ENCODE assay signal across 7 cellular contexts in the genomic region with DNA sequence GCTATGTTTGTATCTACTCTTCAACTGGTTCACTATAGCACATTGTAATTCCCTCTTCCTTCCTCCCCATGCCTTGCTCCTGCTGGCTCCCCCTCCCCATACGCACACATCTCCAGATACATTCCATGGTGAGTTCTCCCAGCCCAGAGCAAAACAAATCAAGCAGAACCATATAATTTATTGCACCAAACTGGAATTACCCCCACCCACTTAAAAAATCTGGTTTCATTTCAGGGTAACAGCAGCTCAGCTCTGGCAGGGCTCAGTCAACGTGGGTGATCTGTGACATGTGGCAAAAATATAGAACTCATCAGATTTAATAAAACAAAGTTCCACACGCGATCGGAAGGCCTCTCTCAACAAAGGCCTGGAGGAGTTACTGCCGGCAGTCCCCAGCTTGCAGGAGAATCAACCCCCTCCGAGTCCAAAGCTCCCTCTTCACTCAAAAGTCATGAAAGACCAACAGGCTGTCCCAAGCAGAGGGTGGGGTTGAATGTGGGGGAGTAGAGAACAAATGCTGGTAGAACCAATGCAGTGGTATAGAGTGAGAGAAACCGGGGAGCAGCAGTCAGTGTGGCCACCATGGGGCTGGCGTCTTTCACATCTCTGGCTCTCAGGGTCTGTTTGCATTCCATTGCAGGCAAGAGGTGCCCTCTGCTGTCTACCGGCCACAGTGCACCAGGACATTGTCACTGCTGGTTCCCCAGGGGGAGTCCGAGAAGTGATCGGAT.
DNase-seq lines count a peak whose midpoint lies in the region; ATAC-seq, FAIRE-seq and TF ChIP-seq lines count a peak whose summit lies in the region.

No MANE protein-coding gene starts in this region.

- WGBS in body of pancreas, 2 donors = 26 to 32% methylated on average over 9 to 12 of the region's 12 CpGs
- WGBS in sigmoid colon, 2 donors = 26 to 27% methylated on average over 12 of the region's 12 CpGs

- no peak for FAIRE-seq in kidney (lab: Jason Lieb, UNC)

- TF ChIP-seq EP300 in sigmoid colon (IDR thresholded peaks at IDR 0.05) = no peak

- peak in 5 of 7 experiments; percentile 7 to 36 (median 14) for TF ChIP-seq CTCF in body of pancreas (IDR thresholded peaks at IDR 0.05)
- TF ChIP-seq CTCF in kidney (IDR thresholded peaks at IDR 0.05; ENCODE audit: borderline replicate concordance, extremely low read depth, insufficient read depth) = peak; percentile 42
- peak; percentile 27 to 43 (median 30) for TF ChIP-seq CTCF in uterus (IDR thresholded peaks at IDR 0.05)
- TF ChIP-seq CTCF in sigmoid colon (IDR thresholded peaks at IDR 0.05) = peak in 1 of 4 experiments; percentile 39

- H3K9ac ChIP-seq in kidney (ENCODE audit: low read length in 2 of 2) = no peak overlapping the region

- DNase-seq in GM04504 (ENCODE audit: low read depth) (peak; percentile 43), M059J (ENCODE audit: low read depth) (peak; percentile 56), body of pancreas (peak; percentile 12 to 44 (median 14)), kidney (peak; percentile 67), uterus (peak in 1 of 2 donors; percentile 28), sigmoid colon (no peak)

- intact Hi-C loops in body of pancreas (cut with DNase I) (no loop called here), kidney (cut with DNase I) (no loop called here), uterus (cut with DNase I; ENCODE audit: low total_unique reads) (no loop called here), sigmoid colon (cut with DNase I) (no loop called here)

- H3K4me3 ChIP-seq in body of pancreas (no peak overlapping the region), kidney (ENCODE audit: low read length in 2 of 2) (peak overlapping the region in 1 of 2 donors; percentile 49), uterus (no peak overlapping the region), sigmoid colon (no peak overlapping the region)

- no peaks in the 10 kb centered on the region for H3K36me3 ChIP-seq in body of pancreas (replicated peaks in 1 of 2; ENCODE audit: insufficient read depth in 1 of 2, low read depth in 2 of 2)
- no peaks in the 10 kb centered on the region for H3K36me3 ChIP-seq in kidney (ENCODE audit: control insufficient read depth in 1 of 2, insufficient read depth in 2 of 2, low read length in 2 of 2)
- no peaks in the 10 kb centered on the region for H3K36me3 ChIP-seq in uterus
- H3K36me3 ChIP-seq in sigmoid colon = no peaks in the 10 kb centered on the region

- H3K27me3 ChIP-seq in body of pancreas (no peaks in the 10 kb centered on the region), uterus (no peaks in the 10 kb centered on the region), sigmoid colon (no peaks in the 10 kb centered on the region)

- H3K27ac ChIP-seq in body of pancreas (no peak overlapping the region), kidney (ENCODE audit: low read depth in 2 of 2, low read length in 2 of 2) (no peak overlapping the region), uterus (no peak overlapping the region), sigmoid colon (no peak overlapping the region)

- ATAC-seq in GM21528 (IDR thresholded peaks at IDR 0.05; ENCODE audit: low FRiP score, unreplicated experiment) (peak; percentile 70), body of pancreas (no peak)

- no peaks in the 10 kb centered on the region for H3K9me3 ChIP-seq in body of pancreas
- H3K9me3 ChIP-seq in kidney (ENCODE audit: control insufficient read depth in 1 of 2, low read length in 2 of 2) = no peaks in the 10 kb centered on the region
- H3K9me3 ChIP-seq in uterus = no peaks in the 10 kb centered on the region
- no peaks in the 10 kb centered on the region for H3K9me3 ChIP-seq in sigmoid colon

- TF ChIP-seq POLR2A in body of pancreas (IDR thresholded peaks at IDR 0.05) (no peak), uterus (IDR thresholded peaks at IDR 0.05) (no peak), sigmoid colon (IDR thresholded peaks at IDR 0.05) (no peak)

- H3K4me1 ChIP-seq in body of pancreas = no peaks in the 10 kb centered on the region
- peaks cover 0 to 6% of the 10 kb centered on the region in 2 donors for H3K4me1 ChIP-seq in kidney (ENCODE audit: control insufficient read depth in 1 of 2, insufficient read depth in 1 of 2, low read depth in 1 of 2, low read length in 2 of 2)
- no peaks in the 10 kb centered on the region for H3K4me1 ChIP-seq in uterus
- no peaks in the 10 kb centered on the region for H3K4me1 ChIP-seq in sigmoid colon
